7 cellular contexts compared by ENCODE assay signal in genomic region chr2:20711612-20712011, GRCh38. TPM values are rescaled to one million over a fixed set of nuclear protein-coding genes. Genes with fewer than 3 reads are reported as not detected.
"Had no signal": no experiment of that assay in that cellular context is flagged by ENCODE, and none has a peak within 500 bp of the region (broad histone marks: within the 10 kb centered on the region; RNA-seq: fewer than 3 reads in every experiment).

No MANE protein-coding gene starts in this region.

RNA-seq across cellular contexts. Expression of gene GDF7, which starts 44.7 kb away (rescaled TPM):
- total RNA-seq: activated CD4-positive, alpha-beta memory T cell treated with anti-CD3 and anti-CD28 coated beads, Interleukin-2, amount 10 ng/mL, durations not matched to agents 7 days and 5 days; activated CD4-positive, alpha-beta T cell treated with anti-CD3 and anti-CD28 coated beads, Interleukin-2, amount 10 ng/mL, durations not matched to agents 7 days and 5 days; activated CD8-positive, alpha-beta memory T cell treated with anti-CD3 and anti-CD28 coated beads for 36 hours; activated CD8-positive, alpha-beta memory T cell treated with anti-CD3 and anti-CD28 coated beads, Interleukin-2, amount 10 ng/mL, durations not matched to agents 7 days and 5 days; activated CD8-positive, alpha-beta T cell treated with anti-CD3 and anti-CD28 coated beads for 36 hours; activated CD8-positive, alpha-beta T cell treated with anti-CD3 and anti-CD28 coated beads, Interleukin-2, amount 10 ng/mL, durations not matched to agents 7 days and 5 days; T-helper 1 cell treated with Interleukin-12 subunit alpha and Interleukin-12 subunit beta and Interleukin-4 antibody, amounts not matched to agents 30 ng/mL and 1 ng/mL, for 36 hours had no signal
